8 cellular contexts compared by ENCODE assay signal in the genomic region with DNA sequence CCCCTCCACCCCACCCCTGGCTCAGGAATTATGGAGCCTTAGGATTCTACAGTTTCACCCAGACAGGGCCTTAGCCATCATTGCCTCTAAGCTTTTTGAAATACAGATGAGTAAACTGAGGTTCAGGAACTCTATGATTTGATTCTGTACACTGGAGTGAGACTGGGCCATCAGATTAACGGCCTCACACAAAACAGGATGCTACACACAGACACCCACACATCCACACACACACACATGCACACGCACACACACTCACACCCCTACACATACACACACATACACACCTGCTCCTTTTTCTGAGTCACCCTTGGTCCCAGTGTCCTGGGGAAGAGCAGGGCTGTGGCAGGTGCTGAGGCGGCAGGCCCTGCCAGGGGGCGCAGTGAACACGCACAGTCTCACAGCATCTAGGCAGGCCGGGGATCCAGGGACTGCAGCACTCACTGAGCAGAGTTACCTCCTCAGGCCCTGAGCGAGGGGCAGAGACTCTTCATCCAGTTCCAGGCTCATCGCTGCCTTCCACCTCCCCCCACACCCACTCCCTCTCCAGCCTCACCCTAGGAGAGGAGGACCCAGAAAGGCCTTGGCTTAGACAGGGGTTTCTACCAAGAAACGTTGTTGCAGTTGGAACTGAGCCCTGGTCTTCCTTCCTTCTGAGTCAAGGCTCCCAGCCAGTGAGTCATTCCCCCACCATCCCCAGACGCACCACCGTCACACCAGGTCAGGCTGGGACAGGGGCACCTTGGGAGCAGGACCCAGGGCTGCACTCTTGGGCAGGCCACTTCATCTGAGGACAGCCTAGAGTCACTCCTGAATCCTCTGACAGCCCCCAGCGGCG.
DNase-seq lines count a peak whose midpoint lies in the region; ATAC-seq and TF ChIP-seq lines count a peak whose summit lies in the region.

No MANE protein-coding gene starts in this region.

- H3K36me3 ChIP-seq in PC-3 (ENCODE audit: low read depth, low read length) (no peaks in the 10 kb centered on the region), neuronal stem cell (replicated peaks in 1 of 2; ENCODE audit: control insufficient read depth in 2 of 2, insufficient read depth in 2 of 2, low read length in 2 of 2) (no peaks in the 10 kb centered on the region)

- H3K27me3 Mint-ChIP-seq in stimulated activated naive CD8-positive, alpha-beta T cell treated with anti-CD3 and anti-CD28 coated beads, Interleukin-15, amount 100 ng/mL, for 72 hours = no peaks in the 10 kb centered on the region

- no peaks in the 10 kb centered on the region for H3K79me1 ChIP-seq in neuronal stem cell (ENCODE audit: low read depth, low read length)

- H4K91ac ChIP-seq in neuronal stem cell (ENCODE audit: low read depth, low read length, poor library complexity) = no peak overlapping the region

- H3K9ac ChIP-seq in PC-3 (ENCODE audit: low read length) (peak overlapping the region; percentile 87), neuronal stem cell (ENCODE audit: low read depth, low read length, poor library complexity) (no peak overlapping the region)

- H3K9me2 ChIP-seq in PC-3 (replicated peaks; ENCODE audit: low read length) = no peaks in the 10 kb centered on the region

- peaks cover 8% of the 10 kb centered on the region for H3K4me1 Mint-ChIP-seq in stimulated activated naive CD8-positive, alpha-beta T cell treated with anti-CD3 and anti-CD28 coated beads, Interleukin-15, amount 100 ng/mL, for 72 hours

- H3K27ac Mint-ChIP-seq in stimulated activated naive CD8-positive, alpha-beta T cell treated with anti-CD3 and anti-CD28 coated beads, Interleukin-15, amount 100 ng/mL, for 72 hours = peak overlapping the region in 1 of 2 donors; percentile 51

- H3K4me1 ChIP-seq in PC-3 (ENCODE audit: insufficient read depth, low read length) = peaks cover 61% of the 10 kb centered on the region
- H3K4me1 ChIP-seq in neuronal stem cell (ENCODE audit: control insufficient read depth in 2 of 2, insufficient read depth in 1 of 2, low read depth in 1 of 2, low read length in 2 of 2) = peaks cover 0 to 12% of the 10 kb centered on the region in 2 donors

- no peak overlapping the region for H3K23ac ChIP-seq in neuronal stem cell (ENCODE audit: low read depth, low read length, poor library complexity)

- TSS peak; percentile 91 for BruUV-seq in PC-3 (replicated peaks; lab: Mats Ljungman, UMichigan)

- DNase-seq in stimulated activated naive CD8-positive, alpha-beta T cell treated with anti-CD3 and anti-CD28 coated beads, Interleukin-15, amount 100 ng/mL, for 72 hours = no peak
- no peak for DNase-seq in stimulated activated naive CD8-positive, alpha-beta T cell treated with anti-CD3 and anti-CD28 coated beads, Interleukin-15, Interleukin-2, amounts not matched to agents 100 U/mL and 50 U/mL, for 24 hours
- DNase-seq in PC-3 (peak; percentile 90), neuronal stem cell (ENCODE audit: low spot score) (peak; percentile 56), dorsolateral prefrontal cortex (no peak), GF-D8 (lab: John Stamatoyannopoulos, UW) (no peak)

- peak overlapping the region; percentile 45 for H2BK120ac ChIP-seq in neuronal stem cell (ENCODE audit: low read depth, low read length)

- peaks cover 10% of the 10 kb centered on the region for H3F3A ChIP-seq in PC-3 (ENCODE audit: low read length, unreplicated experiment)

- intact Hi-C loops in PC-3 (cut with micrococcal nuclease) = loop anchor here (5.0 kb wide), 3 partner anchors 90 to 675 kb away; partner anchors contain the start of gene PARVA
- intact Hi-C loops in dorsolateral prefrontal cortex (cut with DNase I) = loop anchor here (1.0 to 10.0 kb wide), 4 partner anchors 45 to 606 kb away; no protein-coding TSS in a partner anchor

- no peak overlapping the region for H3K4ac ChIP-seq in neuronal stem cell (ENCODE audit: low read length)

- peak overlapping the region; percentile 78 for H2BK15ac ChIP-seq in neuronal stem cell (ENCODE audit: low read length)

- H2BK5ac ChIP-seq in neuronal stem cell (ENCODE audit: low read length) = no peak overlapping the region

- peak overlapping the region; percentile 90 for H2AK5ac ChIP-seq in neuronal stem cell (ENCODE audit: low read depth, low read length)

- no peaks in the 10 kb centered on the region for H3K9me3 ChIP-seq in PC-3 (ENCODE audit: low read length)
- no peaks in the 10 kb centered on the region for H3K9me3 ChIP-seq in neuronal stem cell (replicated peaks in 1 of 2; ENCODE audit: control insufficient read depth in 2 of 2, insufficient read depth in 1 of 2, low read depth in 1 of 2, low read length in 2 of 2)

- H3K4me3 ChIP-seq in PC-3 (ENCODE audit: low read length) (peak overlapping the region; percentile 54), neuronal stem cell (ENCODE audit: low read length in 2 of 2) (no peak overlapping the region), dorsolateral prefrontal cortex (no peak overlapping the region)

- H3K18ac ChIP-seq in neuronal stem cell (ENCODE audit: low read length) = peak overlapping the region; percentile 69

- H3K27me3 ChIP-seq in PC-3 (ENCODE audit: low read length) (no peaks in the 10 kb centered on the region), neuronal stem cell (ENCODE audit: control insufficient read depth in 3 of 3, insufficient read depth in 3 of 3, low read depth in 1 of 3, low read length in 3 of 3) (peaks cover 0 to 4% (median 0%) of the 10 kb centered on the region in 3 experiments), dorsolateral prefrontal cortex (peaks cover 0 to 14% (median 0%) of the 10 kb centered on the region in 45 donors)

- peak overlapping the region; percentile 98 for H2BK12ac ChIP-seq in neuronal stem cell (ENCODE audit: low read length)

- peaks cover 3% of the 10 kb centered on the region; the same call in 1 of the 2 replicates for H3K79me2 ChIP-seq in PC-3 (ENCODE audit: low read length)

- H3K9me3 Mint-ChIP-seq in stimulated activated naive CD8-positive, alpha-beta T cell treated with anti-CD3 and anti-CD28 coated beads, Interleukin-15, amount 100 ng/mL, for 72 hours = no peaks in the 10 kb centered on the region

- H2AFZ ChIP-seq in PC-3 (ENCODE audit: low read length) (peak overlapping the region; percentile 79), neuronal stem cell (ENCODE audit: low read length) (peak overlapping the region; percentile 47)

- H3K27ac ChIP-seq in PC-3 (ENCODE audit: low read length) = peak overlapping the region; percentile 99
- no peak overlapping the region for H3K27ac ChIP-seq in neuronal stem cell (replicated peaks; ENCODE audit: low read length)
- H3K27ac ChIP-seq in dorsolateral prefrontal cortex = peak overlapping the region in 22 of 59 donors; percentile 12 to 69 (median 46)

- H3K4me3 Mint-ChIP-seq in stimulated activated naive CD8-positive, alpha-beta T cell treated with anti-CD3 and anti-CD28 coated beads, Interleukin-15, amount 100 ng/mL, for 72 hours = no peak overlapping the region

- no CpG with 5 or more reads among the region's 13 CpGs for WGBS in neuronal stem cell (ENCODE audit: extremely low coverage in 2 of 2, insufficient read length in 2 of 2, insufficient replicate concordance in 1 of 2), 2 donors

- peak overlapping the region; percentile 72 for H3K4me2 ChIP-seq in PC-3 (ENCODE audit: low read length)
- H3K4me2 ChIP-seq in neuronal stem cell (ENCODE audit: insufficient read depth, low read length, poor library complexity, severe bottlenecking) = no peak overlapping the region

- peak overlapping the region; percentile 58 for H3K14ac ChIP-seq in neuronal stem cell (ENCODE audit: low read length)

- POLR2A ChIA-PET in PC-3 (lab: Charles Lee; ENCODE audit: unreplicated experiment) = interaction anchor here (0.6 kb wide), 1 partner anchor 75 kb away, joined by 3 read pairs; no protein-coding TSS in a partner anchor

- H4K8ac ChIP-seq in neuronal stem cell (ENCODE audit: low read depth, low read length) = peak overlapping the region; percentile 92

- peak; percentile 16 for ATAC-seq in stimulated activated naive CD8-positive, alpha-beta T cell treated with anti-CD3 and anti-CD28 coated beads, Interleukin-15, amount 100 ng/mL, for 72 hours
- ATAC-seq in stimulated activated naive CD8-positive, alpha-beta T cell treated with anti-CD3 and anti-CD28 coated beads, Interleukin-15, Interleukin-2, amounts not matched to agents 100 U/mL and 50 U/mL, for 24 hours = no peak
- ATAC-seq in PC-3 (peak; percentile 77), esophagus mucosa (peak; percentile 83), HG03095 (IDR thresholded peaks at IDR 0.05; ENCODE audit: unreplicated experiment) (no peak)

- H4K20me1 ChIP-seq in PC-3 (ENCODE audit: low read length) = no peaks in the 10 kb centered on the region

- TF ChIP-seq CTCF in PC-3 (conservative IDR thresholded peaks at IDR 0.05; ENCODE audit: low read depth, low read length) (peak; percentile 81), dorsolateral prefrontal cortex (IDR thresholded peaks at IDR 0.05 in 54 of 56, conservative IDR thresholded peaks at IDR 0.05 in 2 of 56; ENCODE audit: low read depth in 1 of 56, partially characterized antibody in 56 of 56) (peak in 3 of 56 donors; percentile 10 to 14 (median 12))

- CTCF ChIA-PET in PC-3 (lab: Charles Lee) = interaction anchor here (0.6 to 1.0 kb wide), 5 partner anchors 16 to 676 kb away, joined by 3 to 7 read pairs (median 3); no protein-coding TSS in a partner anchor

Comparison
In these comparisons a context has a peak if more than half of its experiments do, and no peak if none do; other contexts are left out.
1. ATAC-seq: peak in stimulated activated naive CD8-positive, alpha-beta T cell treated with anti-CD3 and anti-CD28 coated beads, Interleukin-15, amount 100 ng/mL, for 72 hours (single experiment), PC-3 (single experiment) and esophagus mucosa (single experiment); none in stimulated activated naive CD8-positive, alpha-beta T cell treated with anti-CD3 and anti-CD28 coated beads, Interleukin-15, Interleukin-2, amounts not matched to agents 100 U/mL and 50 U/mL, for 24 hours (single experiment) and HG03095 (single experiment).
2. DNase-seq: peak in PC-3 (single experiment) and neuronal stem cell (single experiment); none in stimulated activated naive CD8-positive, alpha-beta T cell treated with anti-CD3 and anti-CD28 coated beads, Interleukin-15, amount 100 ng/mL, for 72 hours (0 of 2), stimulated activated naive CD8-positive, alpha-beta T cell treated with anti-CD3 and anti-CD28 coated beads, Interleukin-15, Interleukin-2, amounts not matched to agents 100 U/mL and 50 U/mL, for 24 hours (single experiment), dorsolateral prefrontal cortex (0 of 10) and GF-D8 (single experiment).